In the genomic region with DNA sequence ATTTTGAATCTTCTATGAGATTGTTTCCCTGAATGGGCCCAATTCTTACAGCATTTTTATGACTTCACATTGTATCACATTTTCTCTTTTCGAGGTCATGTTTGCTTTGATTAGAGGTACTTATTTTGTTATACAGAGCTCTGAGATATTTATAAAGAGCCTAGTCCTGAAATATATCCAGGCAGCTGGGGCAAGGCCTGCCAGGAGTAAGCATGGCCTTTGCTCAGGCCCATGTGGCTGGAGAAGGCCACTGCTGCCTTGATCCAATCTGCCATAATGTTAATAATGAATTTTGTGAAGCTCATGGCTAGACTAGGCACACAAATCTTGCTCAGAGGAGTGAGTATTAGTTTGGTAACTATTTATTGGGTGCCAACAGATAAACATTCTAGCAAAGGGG, we compare ENCODE assay signal across 1 cellular context.
TF ChIP-seq lines count a peak whose summit lies in the region.

No MANE protein-coding gene starts in this region.

TF ChIP-seq in SK-N-SH treated with all-trans-retinoic acid at 6 μM for 48 hours, 23 proteins besides CTCF, POLR2A, EP300 and RAD21 (continued from another document):
- no peak for TF ChIP-seq ESRRG (CRISPR knock-in tag; IDR thresholded peaks at IDR 0.05)
TF ChIP-seq in SK-N-SH treated with all-trans-retinoic acid at 6 μM for 48 hours: peak in this region for 0.
